In the genomic region with DNA sequence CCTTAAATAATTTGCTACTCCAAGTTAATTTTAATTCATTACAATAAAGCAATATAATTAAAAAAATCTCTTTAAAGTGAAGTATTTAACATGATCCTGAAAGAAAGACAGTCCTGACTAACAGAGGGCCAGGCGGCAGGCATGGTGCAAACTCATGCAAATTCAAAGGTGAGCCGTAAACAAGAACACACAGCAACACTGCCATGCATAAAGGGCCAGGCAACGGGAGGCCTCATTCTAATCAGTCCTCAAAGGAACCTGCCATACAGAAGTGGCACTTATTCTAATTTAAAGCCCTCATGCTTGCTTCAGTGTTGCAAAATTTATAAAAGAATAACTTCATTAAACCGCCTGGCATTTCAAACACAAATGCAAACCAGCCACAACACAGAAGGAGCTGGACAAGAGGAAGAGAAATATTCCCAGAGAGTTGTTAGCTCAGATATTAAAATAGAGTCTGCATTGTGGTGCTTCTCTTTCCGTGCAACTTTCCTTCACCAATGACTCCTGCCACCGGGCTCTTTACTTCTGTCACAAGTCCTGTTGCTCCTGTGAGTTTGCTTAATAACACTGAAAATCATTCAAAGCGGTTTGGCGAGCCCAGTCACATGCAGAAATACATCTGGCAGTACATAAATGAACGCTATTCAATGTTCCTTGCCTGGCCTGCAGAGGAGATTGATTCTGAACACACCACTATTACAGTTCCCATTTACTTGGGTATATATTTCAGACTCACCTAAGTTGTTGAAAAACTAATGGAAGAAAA, we compare ENCODE assay signal across 29 cellular contexts.
A peak's percentile ranks its signal among the peaks of the same experiment; 100 is the strongest.
DNase-seq lines count a peak whose midpoint lies in the region; ATAC-seq, FAIRE-seq and TF ChIP-seq lines count a peak whose summit lies in the region.
"Had no signal": no experiment of that assay in that cellular context is flagged by ENCODE, and none has a peak within 500 bp of the region (broad histone marks: within the 10 kb centered on the region; RNA-seq: fewer than 3 reads in every experiment).

No MANE protein-coding gene starts in this region.

- TF ChIP-seq CTCF in brain (conservative IDR thresholded peaks at IDR 0.05) (no peak), upper lobe of right lung (IDR thresholded peaks at IDR 0.05) (no peak), osteoblast (IDR thresholded peaks at IDR 0.05; ENCODE audit: extremely low read depth, low read depth, low read length) (no peak)

- no peak for FAIRE-seq in HTR-8/SVneo (lab: Jason Lieb, UNC)
- FAIRE-seq: D721Med, K562 had no signal

- no peak overlapping the region for H3K4me2 ChIP-seq in mesenchymal stem cell (ENCODE audit: low read length, poor library complexity, severe bottlenecking)
- no peak overlapping the region for H3K4me2 ChIP-seq in osteoblast (ENCODE audit: insufficient read depth, low read length)
- H3K4me2 ChIP-seq: SK-N-SH had no signal

- H3K14ac ChIP-seq in mesenchymal stem cell (ENCODE audit: low read length in 2 of 2): no peak overlapping the region

- H3K79me1 ChIP-seq in mesenchymal stem cell (replicated peaks; ENCODE audit: low read length, poor library complexity, severe bottlenecking): peaks cover 2% of the 10 kb centered on the region

- peak overlapping the region in 3 of 5 experiments; percentile 36 to 91 (median 74) for H3K27ac Mint-ChIP-seq in brain
- H3K27ac Mint-ChIP-seq: activated CD4-positive, alpha-beta T cell treated with anti-CD3 and anti-CD28 coated beads, Interleukin-2, amount 10 ng/mL, durations not matched to agents 7 days and 5 days; activated T-cell treated with anti-CD3 and anti-CD28 coated beads, Interleukin-2, amount 50 U/mL, for 72 hours; CD4-positive, CD25-positive, alpha-beta regulatory T cell; T-helper 2 cell treated with Interferon-gamma antibody and Interleukin-4, amounts not matched to agents 5 μg/mL and 100 μg/mL, for 36 hours had no signal

- no peaks in the 10 kb centered on the region for H3K9me3 ChIP-seq in mesenchymal stem cell (ENCODE audit: control insufficient read depth, low read length)
- no peaks in the 10 kb centered on the region for H3K9me3 ChIP-seq in upper lobe of right lung
- no peaks in the 10 kb centered on the region for H3K9me3 ChIP-seq in osteoblast (ENCODE audit: low read depth, low read length)
- H3K9me3 ChIP-seq: HAP-1, heart right ventricle, lower lobe of right lung, SK-N-SH, testis, uterus had no signal

- no peak overlapping the region for H3K4ac ChIP-seq in mesenchymal stem cell (ENCODE audit: low read depth in 1 of 2, low read length in 2 of 2)

- H3K36me3 ChIP-seq in mesenchymal stem cell (ENCODE audit: control insufficient read depth in 1 of 2, insufficient read depth in 2 of 2, low read depth in 1 of 2, low read length in 2 of 2): peaks cover 13 to 34% of the 10 kb centered on the region in 2 experiments
- no peaks in the 10 kb centered on the region for H3K36me3 ChIP-seq in upper lobe of right lung
- H3K36me3 ChIP-seq in osteoblast (ENCODE audit: insufficient read depth, low read length): no peaks in the 10 kb centered on the region
- H3K36me3 ChIP-seq: brain microvascular endothelial cell, HAP-1, lower lobe of right lung, uterus had no signal

- H3K4me3 Mint-ChIP-seq in brain: peak overlapping the region in 2 of 5 experiments; percentile 16 to 21
- H3K4me3 Mint-ChIP-seq: activated CD4-positive, alpha-beta T cell treated with anti-CD3 and anti-CD28 coated beads, Interleukin-2, amount 10 ng/mL, durations not matched to agents 7 days and 5 days; activated T-cell treated with anti-CD3 and anti-CD28 coated beads, Interleukin-2, amount 50 U/mL, for 72 hours; CD4-positive, CD25-positive, alpha-beta regulatory T cell; T-helper 2 cell treated with Interferon-gamma antibody and Interleukin-4, amounts not matched to agents 5 μg/mL and 100 μg/mL, for 36 hours had no signal

- peak; percentile 7 for DNase-seq in NCI-H2107 treated with DMSO at 0.1 percent for 48 hours (lab: John Stamatoyannopoulos, UW; ENCODE audit: unreplicated experiment)
- DNase-seq in NCI-H2107 (lab: John Stamatoyannopoulos, UW): no peak
- no peak for DNase-seq in mesenchymal stem cell
- DNase-seq in upper lobe of right lung: no peak
- no peak for DNase-seq in HTR-8/SVneo (ENCODE audit: insufficient read length, low spot score)
- DNase-seq in activated CD4-positive, alpha-beta T cell treated with anti-CD3 and anti-CD28 coated beads, Interleukin-2, amount 50 U/mL, for 1 hour: no peak
- no peak for DNase-seq in osteoblast (ENCODE audit: insufficient read length, low spot score, missing footprints)
- DNase-seq: 8988T; activated CD4-positive, alpha-beta T cell treated with anti-CD3 and anti-CD28 coated beads, Interleukin-2, amount 10 ng/mL, durations not matched to agents 7 days and 5 days; activated naive CD4-positive, alpha-beta T cell treated with Interleukin-2 at 50 U/mL for 16 hours; activated T-cell treated with anti-CD3 and anti-CD28 coated beads, Interleukin-2, amount 50 U/mL, for 72 hours; brain microvascular endothelial cell; CD4-positive, CD25-positive, alpha-beta regulatory T cell; heart right ventricle; kidney glomerular epithelial cell; lower lobe of right lung; NCI-H1092 treated with DMSO at 0.1 percent for 48 hours; NCI-H2029 treated with DMSO at 0.1 percent for 48 hours; NCI-H446; SK-N-SH; stimulated activated naive CD4-positive, alpha-beta T cell; testis; uterus had no signal

- no peak overlapping the region for H2AK5ac ChIP-seq in mesenchymal stem cell (ENCODE audit: low read length, severe bottlenecking)

- H3K36me3 Mint-ChIP-seq in brain: no peaks in the 10 kb centered on the region
- H3K36me3 Mint-ChIP-seq: CD4-positive, CD25-positive, alpha-beta regulatory T cell had no signal

- no peaks in the 10 kb centered on the region for H4K20me1 ChIP-seq in osteoblast (ENCODE audit: insufficient read depth, low read length)

- no peaks in the 10 kb centered on the region for H3K79me2 ChIP-seq in osteoblast (ENCODE audit: insufficient read depth, low read length)

- H2BK5ac ChIP-seq in mesenchymal stem cell (ENCODE audit: low read depth, low read length, poor library complexity, severe bottlenecking): no peak overlapping the region

- no peaks in the 10 kb centered on the region for H3K27me3 ChIP-seq in mesenchymal stem cell (ENCODE audit: control insufficient read depth in 1 of 2, insufficient read depth in 1 of 2, low read length in 2 of 2)
- H3K27me3 ChIP-seq in upper lobe of right lung: no peaks in the 10 kb centered on the region
- no peaks in the 10 kb centered on the region for H3K27me3 ChIP-seq in osteoblast (ENCODE audit: insufficient read depth, low read length)
- H3K27me3 ChIP-seq: brain microvascular endothelial cell, heart right ventricle, testis, uterus had no signal

- H4K8ac ChIP-seq in mesenchymal stem cell (ENCODE audit: low read length): no peak overlapping the region

- 88% methylated on average over 7 of the region's 9 CpGs for WGBS in mesenchymal stem cell

- H3K18ac ChIP-seq in mesenchymal stem cell (ENCODE audit: low read depth in 1 of 2, low read length in 2 of 2): no peak overlapping the region

- intact Hi-C loops in upper lobe of right lung (cut with DNase I): no loop called here

- peaks cover 85% of the 10 kb centered on the region for H3K4me1 Mint-ChIP-seq in brain
- H3K4me1 Mint-ChIP-seq: activated CD4-positive, alpha-beta T cell treated with anti-CD3 and anti-CD28 coated beads, Interleukin-2, amount 10 ng/mL, durations not matched to agents 7 days and 5 days; CD4-positive, CD25-positive, alpha-beta regulatory T cell had no signal

- no peak overlapping the region for H4K91ac ChIP-seq in mesenchymal stem cell (ENCODE audit: low read length)

- ATAC-seq in upper lobe of right lung: peak; percentile 58
- ATAC-seq: activated T-cell treated with anti-CD3 and anti-CD28 coated beads, Interleukin-2, amount 50 U/mL, for 72 hours; heart right ventricle; K562 had no signal

- peaks cover 7% of the 10 kb centered on the region for H3K27me3 Mint-ChIP-seq in brain
- H3K27me3 Mint-ChIP-seq: activated CD4-positive, alpha-beta T cell treated with anti-CD3 and anti-CD28 coated beads, Interleukin-2, amount 10 ng/mL, durations not matched to agents 7 days and 5 days; CD4-positive, CD25-positive, alpha-beta regulatory T cell had no signal

- H3K4me3 ChIP-seq in mesenchymal stem cell (ENCODE audit: insufficient read depth in 1 of 2, low read depth in 1 of 2, low read length in 2 of 2) (no peak overlapping the region), upper lobe of right lung (no peak overlapping the region), osteoblast (ENCODE audit: insufficient read depth, low read length) (no peak overlapping the region)
- H3K4me3 ChIP-seq: HAP-1, heart right ventricle, K562, lower lobe of right lung, testis, uterus had no signal

- no peak overlapping the region for H2BK15ac ChIP-seq in mesenchymal stem cell (ENCODE audit: low read depth, poor library complexity, severe bottlenecking)

- H3K9me3 Mint-ChIP-seq in brain: no peaks in the 10 kb centered on the region
- H3K9me3 Mint-ChIP-seq: activated CD4-positive, alpha-beta T cell treated with anti-CD3 and anti-CD28 coated beads, Interleukin-2, amount 10 ng/mL, durations not matched to agents 7 days and 5 days; activated T-cell treated with anti-CD3 and anti-CD28 coated beads, Interleukin-2, amount 50 U/mL, for 72 hours; CD4-positive, CD25-positive, alpha-beta regulatory T cell; T-helper 2 cell treated with Interferon-gamma antibody and Interleukin-4, amounts not matched to agents 5 μg/mL and 100 μg/mL, for 36 hours had no signal

- H3K9ac ChIP-seq in mesenchymal stem cell (ENCODE audit: low read length): peak overlapping the region; percentile 26
- H3K9ac ChIP-seq: SK-N-SH had no signal

- H2BK12ac ChIP-seq in mesenchymal stem cell (ENCODE audit: low read length in 2 of 2): no peak overlapping the region

- no peak overlapping the region for H2BK120ac ChIP-seq in mesenchymal stem cell (ENCODE audit: low read depth, low read length)

- no peaks in the 10 kb centered on the region for H3K4me1 ChIP-seq in mesenchymal stem cell (ENCODE audit: control insufficient read depth, insufficient read depth, low read depth, low read length)
- H3K4me1 ChIP-seq in upper lobe of right lung: peaks cover 21% of the 10 kb centered on the region
- no peaks in the 10 kb centered on the region for H3K4me1 ChIP-seq in osteoblast (ENCODE audit: insufficient read depth, low read length)
- H3K4me1 ChIP-seq: HAP-1, testis, uterus had no signal

- H2AFZ ChIP-seq in mesenchymal stem cell (ENCODE audit: low read depth, low read length): no peak overlapping the region
- H2AFZ ChIP-seq in osteoblast (ENCODE audit: low read length): no peak overlapping the region

- H3K23ac ChIP-seq in mesenchymal stem cell (ENCODE audit: low read length in 2 of 2): no peak overlapping the region

- H3K27ac ChIP-seq in mesenchymal stem cell (ENCODE audit: low read length, poor library complexity, severe bottlenecking) (no peak overlapping the region), upper lobe of right lung (no peak overlapping the region), osteoblast (ENCODE audit: low read depth, low read length) (no peak overlapping the region)
- H3K27ac ChIP-seq: brain microvascular endothelial cell, epithelial cell of prostate, heart right ventricle, lower lobe of right lung, testis, uterus had no signal
